Comparison of ENCODE assay signal across 26 cellular contexts in genomic region chr3:187618732-187619131, GRCh38. TPM values are rescaled to one million over a fixed set of nuclear protein-coding genes. Genes with fewer than 3 reads are reported as not detected.
"Had no signal": no experiment of that assay in that cellular context is flagged by ENCODE, and none has a peak within 500 bp of the region (broad histone marks: within the 10 kb centered on the region; RNA-seq: fewer than 3 reads in every experiment).

No MANE protein-coding gene starts in this region.

- H3K4me3 Mint-ChIP-seq: activated naive CD4-positive, alpha-beta T cell treated with anti-CD3 and anti-CD28 coated beads, Interleukin-2, amount 10 ng/mL, durations not matched to agents 7 days and 5 days; activated naive CD8-positive, alpha-beta T cell treated with anti-CD3 and anti-CD28 coated beads, Interleukin-2, amount 50 U/mL, for 24 hours; activated T-cell treated with anti-CD3 and anti-CD28 coated beads, Interleukin-2, amount 50 U/mL, for 4 hours; mesothelial cell of epicardium; naive thymus-derived CD8-positive, alpha-beta T cell; stimulated activated memory B cell treated with anti-CD40 and anti-IgM and Interleukin-4, amounts not matched to agents 10 μg/mL and 1 μg/mL and 100 μg/mL, for 72 hours had no signal

- DNase-seq: activated CD4-positive, alpha-beta T cell treated with anti-CD3 and anti-CD28 coated beads for 4 hours; activated CD4-positive, alpha-beta T cell treated with anti-CD3 and anti-CD28 coated beads, Interleukin-2, amount 50 U/mL, for 48 hours; activated CD8-positive, alpha-beta memory T cell treated with anti-CD3 and anti-CD28 coated beads, Interleukin-2, amount 50 U/mL, for 48 hours; activated naive CD4-positive, alpha-beta T cell treated with anti-CD3 and anti-CD28 coated beads, Interleukin-2, amount 10 ng/mL, durations not matched to agents 7 days and 5 days; activated naive CD8-positive, alpha-beta T cell treated with anti-CD3 and anti-CD28 coated beads, Interleukin-2, amount 50 U/mL, for 24 hours; activated T-cell treated with anti-CD3 and anti-CD28 coated beads, Interleukin-2, amount 50 U/mL, for 4 hours; cerebellar nuclear complex; esophagus squamous epithelium; gastrocnemius medialis; hippocampal formation; left ventricle myocardium inferior; naive thymus-derived CD8-positive, alpha-beta T cell; stimulated activated CD4-positive, alpha-beta T cell treated with anti-CD3 and anti-CD28 coated beads, Interleukin-15, amount 100 ng/mL, for 24 hours; stomach; transverse colon had no signal

- H3K4me2 ChIP-seq: smooth muscle cell had no signal

- H3K9me3 Mint-ChIP-seq: activated naive CD4-positive, alpha-beta T cell treated with anti-CD3 and anti-CD28 coated beads, Interleukin-2, amount 10 ng/mL, durations not matched to agents 7 days and 5 days; activated naive CD8-positive, alpha-beta T cell treated with anti-CD3 and anti-CD28 coated beads, Interleukin-2, amount 50 U/mL, for 24 hours; activated T-cell treated with anti-CD3 and anti-CD28 coated beads, Interleukin-2, amount 50 U/mL, for 4 hours; mesothelial cell of epicardium; naive thymus-derived CD8-positive, alpha-beta T cell; stimulated activated memory B cell treated with anti-CD40 and anti-IgM and Interleukin-4, amounts not matched to agents 10 μg/mL and 1 μg/mL and 100 μg/mL, for 72 hours had no signal

- H3K36me3 Mint-ChIP-seq: activated naive CD4-positive, alpha-beta T cell treated with anti-CD3 and anti-CD28 coated beads, Interleukin-2, amount 10 ng/mL, durations not matched to agents 7 days and 5 days; mesothelial cell of epicardium; naive thymus-derived CD8-positive, alpha-beta T cell; stimulated activated memory B cell treated with anti-CD40 and anti-IgM and Interleukin-4, amounts not matched to agents 10 μg/mL and 1 μg/mL and 100 μg/mL, for 72 hours had no signal

- H3K27me3 ChIP-seq: gastrocnemius medialis, stomach, transverse colon had no signal

- H3K4me1 ChIP-seq: esophagus squamous epithelium, gastrocnemius medialis, left ventricle myocardium inferior, stomach, suprapubic skin, transverse colon had no signal

- H3K9me3 ChIP-seq: esophagus squamous epithelium, gastrocnemius medialis, left ventricle myocardium inferior, stomach, suprapubic skin, transverse colon had no signal

- ATAC-seq: activated naive CD8-positive, alpha-beta T cell treated with anti-CD3 and anti-CD28 coated beads, Interleukin-2, amount 50 U/mL, for 24 hours; activated T-cell treated with anti-CD3 and anti-CD28 coated beads, Interleukin-2, amount 50 U/mL, for 4 hours; gastrocnemius medialis; naive thymus-derived CD8-positive, alpha-beta T cell; sciatic nerve; stimulated activated memory B cell treated with anti-CD40 and anti-IgM and Interleukin-4, amounts not matched to agents 10 μg/mL and 1 μg/mL and 100 μg/mL, for 72 hours had no signal

- H3K27ac Mint-ChIP-seq: activated naive CD4-positive, alpha-beta T cell treated with anti-CD3 and anti-CD28 coated beads, Interleukin-2, amount 10 ng/mL, durations not matched to agents 7 days and 5 days; activated naive CD8-positive, alpha-beta T cell treated with anti-CD3 and anti-CD28 coated beads, Interleukin-2, amount 50 U/mL, for 24 hours; mesothelial cell of epicardium; naive thymus-derived CD8-positive, alpha-beta T cell; stimulated activated memory B cell treated with anti-CD40 and anti-IgM and Interleukin-4, amounts not matched to agents 10 μg/mL and 1 μg/mL and 100 μg/mL, for 72 hours had no signal

- H3K27ac ChIP-seq: coronary artery, esophagus squamous epithelium, gastrocnemius medialis, left ventricle myocardium inferior, stomach, suprapubic skin, transverse colon had no signal

- H3K4me1 Mint-ChIP-seq: activated naive CD4-positive, alpha-beta T cell treated with anti-CD3 and anti-CD28 coated beads, Interleukin-2, amount 10 ng/mL, durations not matched to agents 7 days and 5 days; activated naive CD8-positive, alpha-beta T cell treated with anti-CD3 and anti-CD28 coated beads, Interleukin-2, amount 50 U/mL, for 24 hours; mesothelial cell of epicardium; stimulated activated memory B cell treated with anti-CD40 and anti-IgM and Interleukin-4, amounts not matched to agents 10 μg/mL and 1 μg/mL and 100 μg/mL, for 72 hours had no signal

- H3K36me3 ChIP-seq: esophagus squamous epithelium, gastrocnemius medialis, left ventricle myocardium inferior, stomach, suprapubic skin, transverse colon had no signal

- FAIRE-seq: urothelium cell line had no signal

- H3K4me3 ChIP-seq: coronary artery, esophagus squamous epithelium, gastrocnemius medialis, left ventricle myocardium inferior, smooth muscle cell, stomach, suprapubic skin, transverse colon had no signal

RNA-seq across cellular contexts. Expression of gene SST, which starts 51.5 kb away (rescaled TPM):
- total RNA-seq: activated CD8-positive, alpha-beta memory T cell treated with anti-CD3 and anti-CD28 coated beads for 36 hours; activated T-cell treated with anti-CD3 and anti-CD28 coated beads, Interleukin-2, amount 50 U/mL, for 4 hours; esophagus squamous epithelium; gastrocnemius medialis; left ventricle myocardium inferior; lung microvascular endothelial cell; naive thymus-derived CD8-positive, alpha-beta T cell; osteoblast; posterior vena cava; sciatic nerve; smooth muscle cell had no signal
- polyA plus RNA-seq: naive thymus-derived CD8-positive, alpha-beta T cell; smooth muscle cell had no signal
